Comparison of ENCODE assay signal across 1 cellular context in the genomic region with DNA sequence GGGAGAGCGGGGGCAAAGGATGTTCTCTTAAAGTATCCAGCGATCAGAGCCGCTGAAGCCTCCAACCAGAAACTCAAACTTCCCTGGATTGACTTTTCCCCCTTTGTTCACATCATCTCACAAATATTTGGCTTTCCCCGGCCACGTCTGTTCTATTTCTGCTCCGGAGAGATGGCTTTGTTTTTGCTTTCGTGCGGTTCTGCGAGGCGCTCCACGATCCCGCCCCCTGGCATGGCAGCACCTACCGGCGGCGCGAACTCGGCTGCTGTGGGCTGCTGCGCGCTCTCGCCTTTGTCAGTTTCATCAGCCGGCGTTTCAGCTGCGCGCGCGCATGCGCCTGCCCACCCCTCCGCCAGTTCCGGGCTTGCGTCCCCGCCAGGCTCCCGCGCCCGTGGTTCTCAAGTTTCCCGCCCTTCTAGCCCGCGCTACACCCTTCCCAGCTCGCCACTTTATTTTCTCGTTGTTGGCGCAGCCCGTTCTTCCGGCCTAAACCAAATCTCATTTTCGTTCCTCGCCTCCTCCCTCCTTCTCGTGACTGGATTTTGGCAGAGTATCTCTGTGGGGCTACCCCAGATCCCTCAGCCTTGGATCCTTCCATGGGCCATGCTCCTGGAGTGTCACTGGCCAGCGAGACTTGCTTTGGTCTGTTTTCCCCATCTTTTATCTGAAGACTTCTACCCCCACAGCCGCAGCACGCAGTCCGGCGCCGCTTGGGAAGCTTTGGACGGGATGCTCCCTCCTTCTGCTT.
TF ChIP-seq lines count a peak whose summit lies in the region.

No MANE protein-coding gene starts in this region.

TF ChIP-seq in HepG2, 621 proteins besides CTCF, POLR2A, EP300 and RAD21 (continued from another document):
- TF ChIP-seq, protein P1, sequence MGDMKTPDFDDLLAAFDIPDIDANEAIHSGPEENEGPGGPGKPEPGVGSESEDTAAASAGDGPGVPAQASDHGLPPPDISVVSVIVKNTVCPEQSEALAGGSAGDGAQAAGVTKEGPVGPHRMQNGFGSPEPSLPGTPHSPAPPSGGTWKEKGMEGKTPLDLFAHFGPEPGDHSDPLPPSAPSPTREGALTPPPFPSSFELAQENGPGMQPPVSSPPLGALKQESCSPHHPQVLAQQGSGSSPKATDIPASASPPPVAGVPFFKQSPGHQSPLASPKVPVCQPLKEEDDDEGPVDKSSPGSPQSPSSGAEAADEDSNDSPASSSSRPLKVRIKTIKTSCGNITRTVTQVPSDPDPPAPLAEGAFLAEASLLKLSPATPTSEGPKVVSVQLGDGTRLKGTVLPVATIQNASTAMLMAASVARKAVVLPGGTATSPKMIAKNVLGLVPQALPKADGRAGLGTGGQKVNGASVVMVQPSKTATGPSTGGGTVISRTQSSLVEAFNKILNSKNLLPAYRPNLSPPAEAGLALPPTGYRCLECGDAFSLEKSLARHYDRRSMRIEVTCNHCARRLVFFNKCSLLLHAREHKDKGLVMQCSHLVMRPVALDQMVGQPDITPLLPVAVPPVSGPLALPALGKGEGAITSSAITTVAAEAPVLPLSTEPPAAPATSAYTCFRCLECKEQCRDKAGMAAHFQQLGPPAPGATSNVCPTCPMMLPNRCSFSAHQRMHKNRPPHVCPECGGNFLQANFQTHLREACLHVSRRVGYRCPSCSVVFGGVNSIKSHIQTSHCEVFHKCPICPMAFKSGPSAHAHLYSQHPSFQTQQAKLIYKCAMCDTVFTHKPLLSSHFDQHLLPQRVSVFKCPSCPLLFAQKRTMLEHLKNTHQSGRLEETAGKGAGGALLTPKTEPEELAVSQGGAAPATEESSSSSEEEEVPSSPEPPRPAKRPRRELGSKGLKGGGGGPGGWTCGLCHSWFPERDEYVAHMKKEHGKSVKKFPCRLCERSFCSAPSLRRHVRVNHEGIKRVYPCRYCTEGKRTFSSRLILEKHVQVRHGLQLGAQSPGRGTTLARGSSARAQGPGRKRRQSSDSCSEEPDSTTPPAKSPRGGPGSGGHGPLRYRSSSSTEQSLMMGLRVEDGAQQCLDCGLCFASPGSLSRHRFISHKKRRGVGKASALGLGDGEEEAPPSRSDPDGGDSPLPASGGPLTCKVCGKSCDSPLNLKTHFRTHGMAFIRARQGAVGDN (CRISPR knock-in tag; IDR thresholded peaks at IDR 0.05), result peak; percentile 62
- TF ChIP-seq ZNF101 (CRISPR knock-in tag; IDR thresholded peaks at IDR 0.05; ENCODE audit: borderline replicate concordance, low read depth) (no peak), XRCC5 (optimal IDR thresholded peaks at IDR 0.05; ENCODE audit: low read length) (no peak), POLR2G (IDR thresholded peaks at IDR 0.05; ENCODE audit: low read depth, low read length) (0 out of 2 replicates have a peak, but pooled peaks have one; percentile 35), AKAP8 (CRISPR knock-in tag; IDR thresholded peaks at IDR 0.05) (no peak), HNRNPLL (IDR thresholded peaks at IDR 0.05; ENCODE audit: low read depth, low read length, poor library complexity, severe bottlenecking) (peak; percentile 33), ZBTB14 (CRISPR knock-in tag; IDR thresholded peaks at IDR 0.05) (peak; percentile 53; the same call in 1 of the 2 replicates), ATF2 (CRISPR knock-in tag; IDR thresholded peaks at IDR 0.05) (no peak), ZNF282 (IDR thresholded peaks at IDR 0.05; ENCODE audit: partially characterized antibody) (no peak), RFXAP (CRISPR knock-in tag; IDR thresholded peaks at IDR 0.05; ENCODE audit: borderline replicate concordance) (0 out of 2 replicates have a peak, but pooled peaks have one; percentile 30), RBFOX2 (IDR thresholded peaks at IDR 0.05; ENCODE audit: low read depth, low read length) (peak; percentile 57; the same call in 1 of the 2 replicates), ZNF20 (CRISPR knock-in tag; IDR thresholded peaks at IDR 0.05) (no peak), ZSCAN25 (CRISPR knock-in tag; IDR thresholded peaks at IDR 0.05) (0 out of 2 replicates have a peak, but pooled peaks have one; percentile 54), CEBPB (IDR thresholded peaks at IDR 0.05; ENCODE audit: borderline replicate concordance, low read depth, low read length) (no peak)
- TF ChIP-seq, protein P2, sequence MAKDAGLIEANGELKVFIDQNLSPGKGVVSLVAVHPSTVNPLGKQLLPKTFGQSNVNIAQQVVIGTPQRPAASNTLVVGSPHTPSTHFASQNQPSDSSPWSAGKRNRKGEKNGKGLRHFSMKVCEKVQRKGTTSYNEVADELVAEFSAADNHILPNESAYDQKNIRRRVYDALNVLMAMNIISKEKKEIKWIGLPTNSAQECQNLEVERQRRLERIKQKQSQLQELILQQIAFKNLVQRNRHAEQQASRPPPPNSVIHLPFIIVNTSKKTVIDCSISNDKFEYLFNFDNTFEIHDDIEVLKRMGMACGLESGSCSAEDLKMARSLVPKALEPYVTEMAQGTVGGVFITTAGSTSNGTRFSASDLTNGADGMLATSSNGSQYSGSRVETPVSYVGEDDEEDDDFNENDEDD (CRISPR knock-in tag; IDR thresholded peaks at IDR 0.05; ENCODE audit: borderline replicate concordance), result peak; percentile 30; the same call in 1 of the 2 replicates
- TF ChIP-seq, protein P3, sequence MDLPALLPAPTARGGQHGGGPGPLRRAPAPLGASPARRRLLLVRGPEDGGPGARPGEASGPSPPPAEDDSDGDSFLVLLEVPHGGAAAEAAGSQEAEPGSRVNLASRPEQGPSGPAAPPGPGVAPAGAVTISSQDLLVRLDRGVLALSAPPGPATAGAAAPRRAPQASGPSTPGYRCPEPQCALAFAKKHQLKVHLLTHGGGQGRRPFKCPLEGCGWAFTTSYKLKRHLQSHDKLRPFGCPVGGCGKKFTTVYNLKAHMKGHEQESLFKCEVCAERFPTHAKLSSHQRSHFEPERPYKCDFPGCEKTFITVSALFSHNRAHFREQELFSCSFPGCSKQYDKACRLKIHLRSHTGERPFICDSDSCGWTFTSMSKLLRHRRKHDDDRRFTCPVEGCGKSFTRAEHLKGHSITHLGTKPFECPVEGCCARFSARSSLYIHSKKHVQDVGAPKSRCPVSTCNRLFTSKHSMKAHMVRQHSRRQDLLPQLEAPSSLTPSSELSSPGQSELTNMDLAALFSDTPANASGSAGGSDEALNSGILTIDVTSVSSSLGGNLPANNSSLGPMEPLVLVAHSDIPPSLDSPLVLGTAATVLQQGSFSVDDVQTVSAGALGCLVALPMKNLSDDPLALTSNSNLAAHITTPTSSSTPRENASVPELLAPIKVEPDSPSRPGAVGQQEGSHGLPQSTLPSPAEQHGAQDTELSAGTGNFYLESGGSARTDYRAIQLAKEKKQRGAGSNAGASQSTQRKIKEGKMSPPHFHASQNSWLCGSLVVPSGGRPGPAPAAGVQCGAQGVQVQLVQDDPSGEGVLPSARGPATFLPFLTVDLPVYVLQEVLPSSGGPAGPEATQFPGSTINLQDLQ (CRISPR knock-in tag; IDR thresholded peaks at IDR 0.05), result no peak
